ENCODE assay signal across 8 cellular contexts in the genomic region with DNA sequence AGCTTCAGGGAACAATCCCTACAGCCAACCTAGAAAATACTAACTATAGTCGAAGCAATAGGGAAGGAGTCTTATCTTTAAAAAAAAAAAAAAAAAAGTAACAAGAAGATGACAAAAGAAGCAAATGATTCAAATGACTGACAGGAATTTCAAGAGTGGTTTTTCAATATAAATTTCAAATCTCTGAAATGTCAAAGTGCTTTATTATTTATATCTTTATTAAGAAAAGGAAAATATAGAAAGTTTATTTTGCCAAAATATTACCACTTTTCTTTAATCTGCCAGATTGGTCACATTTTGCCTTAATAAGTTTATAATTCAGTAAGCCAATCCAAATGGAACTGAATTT.
DNase-seq lines count a peak whose midpoint lies in the region; ATAC-seq, FAIRE-seq and TF ChIP-seq lines count a peak whose summit lies in the region.

No MANE protein-coding gene starts in this region.

- H3K4me3 ChIP-seq in HepG2 (replicated peaks in 1 of 3; ENCODE audit: insufficient read depth in 1 of 3, low read depth in 2 of 3, low read length in 3 of 3) = no peak overlapping the region
- no peak overlapping the region for H3K4me3 ChIP-seq in right lobe of liver
- peak overlapping the region; percentile 34 for H3K4me3 ChIP-seq in mononuclear cell (ENCODE audit: low read length)
- no peak overlapping the region for H3K4me3 ChIP-seq in uterus

- intact Hi-C loops in HepG2 (cut with micrococcal nuclease; ENCODE audit: unreplicated experiment) = loop anchor here (2.0 to 10.0 kb wide), 5 partner anchors 337 to 1037 kb away; no protein-coding TSS in a partner anchor
- intact Hi-C loops in right lobe of liver (cut with DNase I) = no loop called here
- intact Hi-C loops in uterus (cut with DNase I; ENCODE audit: low total_unique reads) = loop anchor here (5.0 to 10.0 kb wide), 2 partner anchors 334 to 507 kb away; no protein-coding TSS in a partner anchor

- TF ChIP-seq CTCF in HepG2 (CRISPR knock-in tag; IDR thresholded peaks at IDR 0.05) (no peak), right lobe of liver (IDR thresholded peaks at IDR 0.05) (no peak), uterus (IDR thresholded peaks at IDR 0.05) (peak in 1 of 4 experiments; percentile 4)

- no peak overlapping the region for H3K27ac Mint-ChIP-seq in activated naive CD8-positive, alpha-beta T cell treated with anti-CD3 and anti-CD28 coated beads for 36 hours

- no peaks in the 10 kb centered on the region for H3K79me2 ChIP-seq in HepG2 (ENCODE audit: insufficient read depth, low read length)

- H4K20me1 ChIP-seq in HepG2 (ENCODE audit: insufficient read depth, low read length) = no peaks in the 10 kb centered on the region

- H3K36me3 ChIP-seq in HepG2 (replicated peaks in 1 of 2; ENCODE audit: control insufficient read depth in 1 of 2, insufficient read depth in 2 of 2, low read length in 2 of 2) = no peaks in the 10 kb centered on the region
- no peaks in the 10 kb centered on the region for H3K36me3 ChIP-seq in right lobe of liver
- H3K36me3 ChIP-seq in uterus = no peaks in the 10 kb centered on the region

- DNase-seq in HepG2 (ENCODE audit: low spot score) (no peak), right lobe of liver (no peak), uterus (no peak), foreskin melanocyte (no peak)
- DNase-seq in activated naive CD8-positive, alpha-beta T cell treated with anti-CD3 and anti-CD28 coated beads for 36 hours = no peak
- DNase-seq in stimulated activated CD4-positive, alpha-beta T cell treated with anti-CD3 and anti-CD28 coated beads, Interleukin-15, amount 100 ng/mL, for 24 hours = no peak

- H3K4me1 Mint-ChIP-seq in activated naive CD8-positive, alpha-beta T cell treated with anti-CD3 and anti-CD28 coated beads for 36 hours = peaks cover 12% of the 10 kb centered on the region

- H3K9me3 ChIP-seq in HepG2 (ENCODE audit: low read length) (no peaks in the 10 kb centered on the region), right lobe of liver (no peaks in the 10 kb centered on the region), mononuclear cell (ENCODE audit: low read depth, low read length) (no peaks in the 10 kb centered on the region), uterus (no peaks in the 10 kb centered on the region)

- H3K4me3 Mint-ChIP-seq in activated naive CD8-positive, alpha-beta T cell treated with anti-CD3 and anti-CD28 coated beads for 36 hours = peak overlapping the region; percentile 82

- ATAC-seq in HepG2 (no peak), right lobe of liver (no peak), GM18502 (IDR thresholded peaks at IDR 0.05; ENCODE audit: poor library complexity, unreplicated experiment) (no peak)

- H3K4me1 ChIP-seq in HepG2 (ENCODE audit: insufficient read depth, low read length) (peaks cover 11% of the 10 kb centered on the region), right lobe of liver (peaks cover 0 to 5% (median 0%) of the 10 kb centered on the region in 4 donors), mononuclear cell (ENCODE audit: insufficient read depth, low read length) (peaks cover 15% of the 10 kb centered on the region), uterus (peaks cover 0 to 3% of the 10 kb centered on the region in 2 donors)

- BruUV-seq in HepG2 (replicated peaks; lab: Mats Ljungman, UMichigan) = no TSS peak

- peaks cover 55% of the 10 kb centered on the region for H3K27me3 Mint-ChIP-seq in activated naive CD8-positive, alpha-beta T cell treated with anti-CD3 and anti-CD28 coated beads for 36 hours

- no peak overlapping the region for H2AFZ ChIP-seq in HepG2 (ENCODE audit: low read length)

- H3K36me3 Mint-ChIP-seq in activated naive CD8-positive, alpha-beta T cell treated with anti-CD3 and anti-CD28 coated beads for 36 hours = no peaks in the 10 kb centered on the region

- TF ChIP-seq EP300 in HepG2 (IDR thresholded peaks at IDR 0.05; ENCODE audit: low read depth in 2 of 2, low read length in 2 of 2) (no peak), HepG2 (CRISPR knock-in tag; IDR thresholded peaks at IDR 0.05; ENCODE audit: borderline replicate concordance) (no peak)

- H3K27me3 ChIP-seq in HepG2 (ENCODE audit: control insufficient read depth in 1 of 2, insufficient read depth in 2 of 2, low read length in 2 of 2) (peaks cover 3 to 47% of the 10 kb centered on the region in 2 experiments; a peak in 4 of 5 replicates), right lobe of liver (no peaks in the 10 kb centered on the region), mononuclear cell (ENCODE audit: insufficient read depth, low read length) (peaks cover 54% of the 10 kb centered on the region), uterus (no peaks in the 10 kb centered on the region)

- POLR2A ChIA-PET in HepG2 (lab: Yijun Ruan, JAX) = no interaction called here

- H3K9ac ChIP-seq in HepG2 (ENCODE audit: insufficient read depth, low read depth, low read length) = no peak overlapping the region

- TF ChIP-seq POLR2A in HepG2 (IDR thresholded peaks at IDR 0.05; ENCODE audit: insufficient read depth in 1 of 2, low read depth in 2 of 2, low read length in 2 of 2) (no peak), right lobe of liver (IDR thresholded peaks at IDR 0.05) (no peak), uterus (IDR thresholded peaks at IDR 0.05) (no peak)

- no peak for FAIRE-seq in HepG2 (lab: Jason Lieb, UNC)

- H3K27ac ChIP-seq in HepG2 (ENCODE audit: extremely low read length, insufficient read depth, low read length) = no peak overlapping the region
- no peak overlapping the region for H3K27ac ChIP-seq in right lobe of liver
- peak overlapping the region; percentile 65 to 88 for H3K27ac ChIP-seq in uterus

- peak overlapping the region; percentile 95; the same call in 1 of the 2 replicates for H3K4me2 ChIP-seq in HepG2 (ENCODE audit: low read depth, low read length)

- CTCF ChIA-PET in HepG2 (lab: Yijun Ruan, JAX; ENCODE audit: low intra/inter-chr PET ratio, low total read pairs) = no interaction called here

- WGBS in HepG2 (ENCODE audit: low lambda C conversion rate) = 0% methylated on average over 1 of the region's 1 CpG
- WGBS in right lobe of liver (ENCODE audit: insufficient coverage, low coverage, low lambda C conversion rate, missing lambda C conversion rate) = 0% methylated on average over 1 of the region's 1 CpG

- TF ChIP-seq RAD21 in HepG2 (CRISPR knock-in tag; IDR thresholded peaks at IDR 0.05) = no peak

- H3K9me3 Mint-ChIP-seq in activated naive CD8-positive, alpha-beta T cell treated with anti-CD3 and anti-CD28 coated beads for 36 hours = no peaks in the 10 kb centered on the region

- in situ Hi-C loops in HepG2 (cut with HindIII; ENCODE audit: extremely low pct_ligation_motif_present, low pct_unique_long_range_greater_than_20kb) = loop anchor here (5.0 to 10.0 kb wide), 2 partner anchors 324 to 1022 kb away; partner anchors contain the start of gene HOXD8

TF ChIP-seq in HepG2, 621 proteins besides CTCF, POLR2A, EP300 and RAD21 (continues in another document):
- TF ChIP-seq KDM1A (CRISPR knock-in tag; IDR thresholded peaks at IDR 0.05) (no peak), SP4 (CRISPR knock-in tag; IDR thresholded peaks at IDR 0.05) (no peak), ZC3H13 (CRISPR knock-in tag; IDR thresholded peaks at IDR 0.05) (no peak), ZNF609 (CRISPR knock-in tag; IDR thresholded peaks at IDR 0.05; ENCODE audit: borderline replicate concordance) (no peak), ZNF329 (CRISPR knock-in tag; IDR thresholded peaks at IDR 0.05; ENCODE audit: low read depth) (no peak), KMT2B (CRISPR knock-in tag; IDR thresholded peaks at IDR 0.05) (no peak)
- TF ChIP-seq, protein P1, sequence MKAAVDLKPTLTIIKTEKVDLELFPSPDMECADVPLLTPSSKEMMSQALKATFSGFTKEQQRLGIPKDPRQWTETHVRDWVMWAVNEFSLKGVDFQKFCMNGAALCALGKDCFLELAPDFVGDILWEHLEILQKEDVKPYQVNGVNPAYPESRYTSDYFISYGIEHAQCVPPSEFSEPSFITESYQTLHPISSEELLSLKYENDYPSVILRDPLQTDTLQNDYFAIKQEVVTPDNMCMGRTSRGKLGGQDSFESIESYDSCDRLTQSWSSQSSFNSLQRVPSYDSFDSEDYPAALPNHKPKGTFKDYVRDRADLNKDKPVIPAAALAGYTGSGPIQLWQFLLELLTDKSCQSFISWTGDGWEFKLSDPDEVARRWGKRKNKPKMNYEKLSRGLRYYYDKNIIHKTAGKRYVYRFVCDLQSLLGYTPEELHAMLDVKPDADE (CRISPR knock-in tag; IDR thresholded peaks at IDR 0.05) = no peak
- TF ChIP-seq, protein P2, sequence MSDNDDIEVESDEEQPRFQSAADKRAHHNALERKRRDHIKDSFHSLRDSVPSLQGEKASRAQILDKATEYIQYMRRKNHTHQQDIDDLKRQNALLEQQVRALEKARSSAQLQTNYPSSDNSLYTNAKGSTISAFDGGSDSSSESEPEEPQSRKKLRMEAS (IDR thresholded peaks at IDR 0.05) = no peak; the same call in 1 of the 2 replicates

Comparison
In these comparisons a context has a peak if more than half of its experiments do, and no peak if none do; other contexts are left out.
1. intact Hi-C loops: an anchor here in HepG2 (2.0 to 10.0 kb wide) and uterus (5.0 to 10.0 kb wide); none called in right lobe of liver.
2. H3K27ac ChIP-seq: peak in uterus (2 of 2); none in HepG2 (single experiment) and right lobe of liver (0 of 3).